In the genomic region with DNA sequence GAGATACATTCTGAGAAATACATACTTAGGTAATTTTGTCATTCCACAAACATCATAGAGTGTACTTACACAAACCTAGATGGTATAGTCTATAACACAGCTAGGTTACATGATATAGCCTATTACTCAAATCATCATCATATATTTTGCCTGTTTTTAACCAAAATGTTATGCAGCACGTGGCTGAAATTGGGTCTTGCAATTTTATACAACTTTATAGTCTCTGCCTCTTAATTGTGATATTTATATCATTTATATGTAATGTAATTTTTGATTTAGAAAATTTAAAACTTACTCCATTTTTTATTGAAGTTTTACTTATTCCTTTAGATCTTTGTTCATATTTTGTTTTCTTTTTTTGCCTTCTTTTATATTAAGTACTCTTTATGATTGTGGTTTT, we compare ENCODE assay signal across 21 cellular contexts.
DNase-seq lines count a peak whose midpoint lies in the region; ATAC-seq, FAIRE-seq and TF ChIP-seq lines count a peak whose summit lies in the region.
"Had no signal": no experiment of that assay in that cellular context is flagged by ENCODE, and none has a peak within 500 bp of the region (broad histone marks: within the 10 kb centered on the region; RNA-seq: fewer than 3 reads in every experiment).

No MANE protein-coding gene starts in this region.

- H3K4me2 ChIP-seq in K562 (ENCODE audit: insufficient read depth, low read length) = no peak overlapping the region
- H3K4me2 ChIP-seq: BLaER1, GM23338 had no signal

- no peaks in the 10 kb centered on the region for H3K4me1 Mint-ChIP-seq in activated CD8-positive, alpha-beta memory T cell treated with anti-CD3 and anti-CD28 coated beads, Interleukin-2, amount 10 ng/mL, durations not matched to agents 7 days and 5 days
- H3K4me1 Mint-ChIP-seq: B cell, GM23338, H9 had no signal

- H3K9me1 ChIP-seq in K562 (ENCODE audit: control insufficient read depth, insufficient read depth, low read length) = no peaks in the 10 kb centered on the region

- no peaks in the 10 kb centered on the region for H3K36me3 Mint-ChIP-seq in activated CD8-positive, alpha-beta memory T cell treated with anti-CD3 and anti-CD28 coated beads, Interleukin-2, amount 10 ng/mL, durations not matched to agents 7 days and 5 days
- H3K36me3 Mint-ChIP-seq: CD4-positive, CD25-positive, alpha-beta regulatory T cell had no signal

- H3K27ac ChIP-seq in HEK293 (ENCODE audit: extremely low read depth, low read depth, low read length) (no peak overlapping the region), K562 (ENCODE audit: extremely low read depth, low read depth, low read length) (no peak overlapping the region), kidney (ENCODE audit: low read depth in 2 of 2, low read length in 2 of 2) (no peak overlapping the region)
- H3K27ac ChIP-seq: BLaER1, C4-2B had no signal

- BruUV-seq in K562 (replicated peaks; lab: Mats Ljungman, UMichigan) = no TSS peak

- TF ChIP-seq CTCF in HEK293 (tag by site-specific recombination; IDR thresholded peaks at IDR 0.05) (no peak), K562 (IDR thresholded peaks at IDR 0.05 in 2 of 3, conservative IDR thresholded peaks at IDR 0.05 in 1 of 3; ENCODE audit: insufficient read depth in 2 of 3, low read depth in 1 of 3, low read length in 3 of 3) (no peak), kidney (IDR thresholded peaks at IDR 0.05; ENCODE audit: borderline replicate concordance, extremely low read depth, insufficient read depth) (no peak)

- WGBS in K562 (ENCODE audit: insufficient coverage, low coverage, missing lambda C conversion rate) = 86% methylated on average over 1 of the region's 1 CpG

- H3K9ac ChIP-seq in K562 (ENCODE audit: insufficient read depth in 1 of 2, low read depth in 2 of 2, low read length in 2 of 2) = no peak overlapping the region
- no peak overlapping the region for H3K9ac ChIP-seq in kidney (ENCODE audit: low read length in 2 of 2)
- H3K9ac ChIP-seq: BLaER1 had no signal

- H3K4me3 ChIP-seq in HEK293 (ENCODE audit: low read depth, low read length) (no peak overlapping the region), K562 (no peak overlapping the region), kidney (ENCODE audit: low read length in 2 of 2) (no peak overlapping the region)
- H3K4me3 ChIP-seq: BLaER1, GM12878, GM23338 had no signal

- H3K4me3 Mint-ChIP-seq in activated CD8-positive, alpha-beta memory T cell treated with anti-CD3 and anti-CD28 coated beads, Interleukin-2, amount 10 ng/mL, durations not matched to agents 7 days and 5 days = no peak overlapping the region
- H3K4me3 Mint-ChIP-seq: B cell; CD4-positive, CD25-positive, alpha-beta regulatory T cell; CD8-positive, alpha-beta T cell; GM23338; H9; HFFc6 had no signal

- intact Hi-C loops in K562 (cut with micrococcal nuclease) = no loop called here
- intact Hi-C loops in kidney (cut with DNase I) = no loop called here

- no peaks in the 10 kb centered on the region for H3K79me2 ChIP-seq in K562 (ENCODE audit: control insufficient read depth, insufficient read depth, low read length)

- H3K9me3 ChIP-seq in HEK293 (ENCODE audit: control insufficient read depth, insufficient read depth, low read depth, low read length) (no peaks in the 10 kb centered on the region), K562 (replicated peaks; ENCODE audit: control insufficient read depth, insufficient read depth, low read depth, low read length) (0 out of 2 replicates have a peak, but pooled peaks cover 2% of the 10 kb centered on the region), kidney (ENCODE audit: control insufficient read depth in 1 of 2, low read length in 2 of 2) (peaks cover 2 to 3% of the 10 kb centered on the region in 2 donors)
- H3K9me3 ChIP-seq: Caco-2 had no signal

- H3K4me1 ChIP-seq in HEK293 (ENCODE audit: control insufficient read depth, insufficient read depth, low read length) = no peaks in the 10 kb centered on the region
- no peaks in the 10 kb centered on the region for H3K4me1 ChIP-seq in K562 (replicated peaks in 1 of 2; ENCODE audit: control insufficient read depth in 2 of 2, insufficient read depth in 2 of 2, low read length in 2 of 2)
- no peaks in the 10 kb centered on the region for H3K4me1 ChIP-seq in kidney (ENCODE audit: control insufficient read depth in 1 of 2, insufficient read depth in 1 of 2, low read depth in 1 of 2, low read length in 2 of 2)
- H3K4me1 ChIP-seq: BLaER1, Caco-2 had no signal

- FAIRE-seq in K562 (lab: Jason Lieb, UNC) (no peak), kidney (lab: Jason Lieb, UNC) (peak; percentile 62), GM12891 (lab: Jason Lieb, UNC) (no peak)
- FAIRE-seq: GM12878, GM18507 had no signal

- TF ChIP-seq POLR2A in K562 (conservative IDR thresholded peaks at IDR 0.05) (no peak), GM12891 (IDR thresholded peaks at IDR 0.05; ENCODE audit: low read depth, low read length) (no peak)

- H3K27me3 ChIP-seq in K562 (ENCODE audit: control insufficient read depth in 2 of 2, insufficient read depth in 2 of 2, low read length in 2 of 2) = no peaks in the 10 kb centered on the region
- H3K27me3 ChIP-seq: BLaER1 had no signal

- DNase-seq in K562 (ENCODE audit: extremely low read depth in 1 of 4, low spot score in 3 of 4) = no peak
- no peak for DNase-seq in kidney
- no peak for DNase-seq in NCI-H748 treated with DMSO at 0.1 percent for 48 hours (lab: John Stamatoyannopoulos, UW)
- no peak for DNase-seq in activated CD8-positive, alpha-beta memory T cell treated with anti-CD3 and anti-CD28 coated beads, Interleukin-2, amount 10 ng/mL, durations not matched to agents 7 days and 5 days
- DNase-seq in GM12891 (ENCODE audit: insufficient read length, low spot score) = no peak
- DNase-seq: Caco-2; CD4-positive, CD25-positive, alpha-beta regulatory T cell; CD8-positive, alpha-beta T cell; DMS153; DND-41; GDM1; H9; HFFc6 had no signal

- POLR2A ChIA-PET in HEK293 (lab: Yijun Ruan, JAX) = no interaction called here
- POLR2A ChIA-PET in K562 (lab: Yijun Ruan, JAX) = no interaction called here

- TF ChIP-seq EP300 in K562 (IDR thresholded peaks at IDR 0.05; ENCODE audit: low read length) = no peak

- H3K27ac Mint-ChIP-seq in activated CD8-positive, alpha-beta memory T cell treated with anti-CD3 and anti-CD28 coated beads, Interleukin-2, amount 10 ng/mL, durations not matched to agents 7 days and 5 days = no peak overlapping the region
- H3K27ac Mint-ChIP-seq: B cell; CD4-positive, CD25-positive, alpha-beta regulatory T cell; CD8-positive, alpha-beta T cell; GM23338; H9; HFFc6 had no signal

- no peaks in the 10 kb centered on the region for H3K9me3 Mint-ChIP-seq in activated CD8-positive, alpha-beta memory T cell treated with anti-CD3 and anti-CD28 coated beads, Interleukin-2, amount 10 ng/mL, durations not matched to agents 7 days and 5 days (ENCODE audit: low read depth)

- no peak for ATAC-seq in K562
- ATAC-seq in activated CD8-positive, alpha-beta memory T cell treated with anti-CD3 and anti-CD28 coated beads, Interleukin-2, amount 10 ng/mL, durations not matched to agents 7 days and 5 days = no peak
- ATAC-seq: CD8-positive, alpha-beta T cell; GM12878; GM23338; HCT116 had no signal

- in situ Hi-C loops in K562 (cut with MboI) = no loop called here

- H2AFZ ChIP-seq in K562 (ENCODE audit: low read depth, low read length) = no peak overlapping the region
- H2AFZ ChIP-seq: GM23338 had no signal

- no peaks in the 10 kb centered on the region for H3K36me3 ChIP-seq in HEK293 (ENCODE audit: control insufficient read depth in 2 of 2, insufficient read depth in 1 of 2, low read length in 2 of 2)
- no peaks in the 10 kb centered on the region for H3K36me3 ChIP-seq in K562 (ENCODE audit: control insufficient read depth, insufficient read depth, low read length)
- H3K36me3 ChIP-seq in kidney (ENCODE audit: control insufficient read depth in 1 of 2, insufficient read depth in 2 of 2, low read length in 2 of 2) = no peaks in the 10 kb centered on the region
- H3K36me3 ChIP-seq: BLaER1 had no signal

- no peak for TF ChIP-seq RAD21 in K562 (CRISPR knock-in tag; conservative IDR thresholded peaks at IDR 0.05 in 1 of 2, IDR thresholded peaks at IDR 0.05 in 1 of 2)

- no peaks in the 10 kb centered on the region for H4K20me1 ChIP-seq in K562 (replicated peaks; ENCODE audit: control insufficient read depth, insufficient read depth, low read length)
- H4K20me1 ChIP-seq: BLaER1 had no signal

- H3K27me3 Mint-ChIP-seq in activated CD8-positive, alpha-beta memory T cell treated with anti-CD3 and anti-CD28 coated beads, Interleukin-2, amount 10 ng/mL, durations not matched to agents 7 days and 5 days = no peaks in the 10 kb centered on the region
- H3K27me3 Mint-ChIP-seq: B cell; CD4-positive, CD25-positive, alpha-beta regulatory T cell had no signal

- CTCF ChIA-PET in HEK293 (lab: Yijun Ruan, JAX) = no interaction called here
- CTCF ChIA-PET in K562 (lab: Yijun Ruan, JAX; ENCODE audit: low intra/inter-chr PET ratio) = no interaction called here
- CTCF ChIA-PET in activated CD8-positive, alpha-beta memory T cell treated with anti-CD3 and anti-CD28 coated beads, Interleukin-2, amount 10 ng/mL, durations not matched to agents 7 days and 5 days (lab: Charles Lee) = no interaction called here

TF ChIP-seq in HEK293, 187 proteins besides CTCF, POLR2A, EP300 and RAD21:
- no peak for TF ChIP-seq GLIS2 (tag by site-specific recombination; IDR thresholded peaks at IDR 0.05)
- peak; percentile 92 for TF ChIP-seq SETDB1 (IDR thresholded peaks at IDR 0.05; ENCODE audit: insufficient read length, low read length)

TF ChIP-seq in K562, 482 proteins besides CTCF, POLR2A, EP300 and RAD21:
- peak; percentile 17 for TF ChIP-seq RBM25 (IDR thresholded peaks at IDR 0.05; ENCODE audit: low read depth, low read length, severe bottlenecking)
- peak; percentile 99 for TF ChIP-seq ZNF507 (tag; conservative IDR thresholded peaks at IDR 0.05)
- peak; percentile 72; the same call in 1 of the 2 replicates for TF ChIP-seq ZNF354B (CRISPR knock-in tag; IDR thresholded peaks at IDR 0.05)
- TF ChIP-seq NBN (IDR thresholded peaks at IDR 0.05; ENCODE audit: low read depth) = no peak

TF ChIP-seq in GM12891, 5 proteins besides CTCF, POLR2A, EP300 and RAD21:
- TF ChIP-seq SPI1 (IDR thresholded peaks at IDR 0.05; ENCODE audit: low read depth, low read length) (no peak), POU2F2 (IDR thresholded peaks at IDR 0.05; ENCODE audit: low read depth, low read length) (no peak), TAF1 (IDR thresholded peaks at IDR 0.05; ENCODE audit: low read depth, low read length) (no peak), PAX5 (IDR thresholded peaks at IDR 0.05; ENCODE audit: insufficient read depth, low read length, severe bottlenecking) (no peak), POLR2AphosphoS5 (IDR thresholded peaks at IDR 0.05; ENCODE audit: low read depth, low read length) (no peak)

Comparison
In these comparisons a context has a peak if more than half of its experiments do, and no peak if none do; other contexts are left out.
1. Of the 44 proteins assayed by ChIP-seq in both K562 and HEK293: peak only in K562: none; only in HEK293: SETDB1; in both: none; in neither: 43.